ENCODE assay signal across 27 cellular contexts in the genomic region with DNA sequence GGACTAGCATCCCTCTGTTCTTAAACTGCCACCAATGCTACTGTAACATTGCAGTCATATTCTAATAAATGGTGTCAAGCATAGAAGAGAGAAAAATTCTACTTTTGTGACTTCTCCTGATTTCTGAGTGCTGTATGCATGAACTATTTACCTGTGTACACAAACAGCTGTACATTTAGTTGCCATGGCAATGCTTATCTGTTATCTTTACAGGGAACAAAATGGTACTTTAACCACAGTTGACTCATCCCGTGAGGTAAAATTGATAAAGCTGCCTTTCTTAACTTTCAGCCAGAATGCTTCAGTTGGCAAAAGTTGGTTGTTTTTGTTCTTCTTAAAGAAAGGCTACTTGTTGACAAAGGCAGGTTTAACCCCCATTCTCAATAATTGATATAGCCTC.
DNase-seq lines count a peak whose midpoint lies in the region; ATAC-seq and TF ChIP-seq lines count a peak whose summit lies in the region.
"Had no signal": no experiment of that assay in that cellular context is flagged by ENCODE, and none has a peak within 500 bp of the region (broad histone marks: within the 10 kb centered on the region; RNA-seq: fewer than 3 reads in every experiment).

No MANE protein-coding gene starts in this region.

- no peak overlapping the region for H3K4me2 ChIP-seq in hepatocyte

- H3K27ac ChIP-seq in hepatocyte: no peak overlapping the region
- H3K27ac ChIP-seq in tibial artery: no peak overlapping the region
- H3K27ac ChIP-seq: adrenal gland, esophagus muscularis mucosa, left lung, SK-N-MC had no signal

- H3K9me2 ChIP-seq in hepatocyte (replicated peaks; ENCODE audit: insufficient read depth): no peaks in the 10 kb centered on the region

- intact Hi-C loops in tibial artery (cut with DNase I; ENCODE audit: low total_unique reads): no loop called here

- TF ChIP-seq CTCF in hepatocyte (IDR thresholded peaks at IDR 0.05; ENCODE audit: poor library complexity): no peak
- no peak for TF ChIP-seq CTCF in tibial artery (IDR thresholded peaks at IDR 0.05)

- ATAC-seq in GM18868 (IDR thresholded peaks at IDR 0.05; ENCODE audit: unreplicated experiment) (peak; percentile 80), HG03159 (IDR thresholded peaks at IDR 0.05; ENCODE audit: unreplicated experiment) (peak; percentile 63)
- ATAC-seq: left lung had no signal

- no peak overlapping the region for H2AFZ ChIP-seq in hepatocyte

- H3K36me3 ChIP-seq in hepatocyte (replicated peaks; ENCODE audit: insufficient read depth, low read depth): no peaks in the 10 kb centered on the region
- H3K36me3 ChIP-seq in tibial artery: no peaks in the 10 kb centered on the region
- H3K36me3 ChIP-seq: adrenal gland, esophagus muscularis mucosa, left lung had no signal

- H4K20me1 ChIP-seq in hepatocyte (ENCODE audit: insufficient read depth, poor library complexity, severe bottlenecking): no peaks in the 10 kb centered on the region

- H3K9me3 ChIP-seq in hepatocyte (ENCODE audit: low read depth) (no peaks in the 10 kb centered on the region), tibial artery (no peaks in the 10 kb centered on the region)
- H3K9me3 ChIP-seq: adrenal gland, esophagus muscularis mucosa, left lung had no signal

- H3K79me2 ChIP-seq in hepatocyte: no peaks in the 10 kb centered on the region

- DNase-seq in amniotic epithelial cell (ENCODE audit: low read depth): peak; percentile 55
- DNase-seq in hepatocyte (ENCODE audit: low spot score): peak; percentile 19
- DNase-seq in tibial artery: no peak
- DNase-seq in DMS153 treated with DMSO at 0.1 percent for 48 hours (lab: John Stamatoyannopoulos, UW; ENCODE audit: unreplicated experiment): no peak
- DNase-seq in glomerular visceral epithelial cell (ENCODE audit: extremely low spot score): no peak
- DNase-seq: activated B cell treated with CpG ODN at 0.5 μM for 24 hours; activated CD4-positive, alpha-beta memory T cell treated with anti-CD3 and anti-CD28 coated beads, Interleukin-2, amount 10 ng/mL, durations not matched to agents 7 days and 5 days; activated gamma-delta T cell treated with Interleukin-2 at 50 U/mL for 16 hours; activated T-cell treated with anti-CD3 and anti-CD28 coated beads for 4 hours; adrenal gland; AML-193; CD8-positive, alpha-beta memory T cell; DMS79 treated with DMSO at 0.1 percent for 48 hours; effector CD8-positive, alpha-beta T cell; glutamatergic neuron; GOT3; left lung; NCI-H1417; NCI-H2107; NCI-H510A treated with DMSO at 0.1 percent for 48 hours; NK-92 treated with Interleukin-12 subunit alpha and Interleukin-12 subunit beta, amount 100 ng/mL, for 24 hours; RPMI8226; stimulated activated naive CD4-positive, alpha-beta T cell had no signal

- H3K4me1 ChIP-seq in hepatocyte (ENCODE audit: insufficient read depth) (no peaks in the 10 kb centered on the region), tibial artery (no peaks in the 10 kb centered on the region)
- H3K4me1 ChIP-seq: adrenal gland, esophagus muscularis mucosa, left lung had no signal

- no peaks in the 10 kb centered on the region for H3K27me3 ChIP-seq in hepatocyte
- H3K27me3 ChIP-seq in tibial artery: no peaks in the 10 kb centered on the region
- H3K27me3 ChIP-seq: esophagus muscularis mucosa, left lung had no signal

- WGBS in hepatocyte (ENCODE audit: low lambda C conversion rate, missing lambda C conversion rate): 50% methylated on average over 1 of the region's 1 CpG

- H3K4me3 ChIP-seq in hepatocyte (no peak overlapping the region), tibial artery (no peak overlapping the region)
- H3K4me3 ChIP-seq: adrenal gland, esophagus muscularis mucosa, left lung, SK-N-MC had no signal

Comparison
In these comparisons a context has a peak if more than half of its experiments do, and no peak if none do; other contexts are left out.
1. DNase-seq: peak in amniotic epithelial cell (single experiment) and hepatocyte (single experiment); none in tibial artery (0 of 2), DMS153 treated with DMSO at 0.1 percent for 48 hours (single experiment) and glomerular visceral epithelial cell (single experiment).